ENCODE assay signal across 7 cellular contexts in the genomic region with DNA sequence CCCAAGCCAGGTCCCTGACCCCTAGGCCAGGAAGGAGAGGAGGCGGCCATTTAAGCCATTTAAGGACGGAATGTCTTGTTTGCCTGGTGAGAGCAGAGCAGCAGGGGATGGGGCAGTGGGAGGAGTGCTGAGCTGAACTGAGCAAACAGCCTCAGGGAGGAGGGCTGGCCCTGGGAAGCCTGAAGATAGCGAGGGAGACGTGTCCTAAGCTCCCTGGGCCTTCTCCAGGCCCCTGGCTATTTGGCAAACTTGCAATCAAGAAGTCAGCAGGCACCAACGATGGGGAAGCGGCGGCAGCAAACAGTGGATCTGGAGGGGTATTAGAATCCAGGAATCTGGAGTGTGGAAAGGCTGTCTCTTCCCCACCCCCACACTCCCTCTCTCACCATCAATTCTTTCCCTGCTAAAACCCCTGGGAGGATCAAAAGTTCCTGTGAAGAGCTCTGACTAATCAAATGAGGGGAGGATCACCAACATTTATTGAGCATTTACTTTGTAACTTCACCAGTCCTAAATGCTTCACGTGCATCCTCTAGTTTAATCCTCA. TPM values are rescaled to one million over a fixed set of nuclear protein-coding genes. Genes with fewer than 3 reads are reported as not detected.
DNase-seq lines count a peak whose midpoint lies in the region.

No MANE protein-coding gene starts in this region.

- 3% methylated on average over 6 of the region's 8 CpGs for WGBS in HUES64
- 16 to 52% (median 42%) methylated on average over 8 of the region's 8 CpGs for WGBS in adipose tissue, 3 donors

- H3K4me1 ChIP-seq in HUES64 (ENCODE audit: insufficient read depth, low read length) (peaks cover 85% of the 10 kb centered on the region), iPS-18a (ENCODE audit: control insufficient read depth, low read depth, low read length) (peaks cover 90% of the 10 kb centered on the region), subcutaneous abdominal adipose tissue (ENCODE audit: control insufficient read depth in 5 of 5, insufficient read depth in 5 of 5, low read length in 5 of 5) (peaks cover 57 to 99% (median 98%) of the 10 kb centered on the region in 5 donors)

- DNase-seq in OCI-M1 (lab: John Stamatoyannopoulos, UW): no peak
- DNase-seq in stimulated activated CD4-positive, alpha-beta T cell treated with anti-CD3 and anti-CD28 coated beads, Interleukin-2, amount 100 ng/mL, for 24 hours: no peak
- DNase-seq in DMS79 (lab: John Stamatoyannopoulos, UW): no peak

- H3K9ac ChIP-seq in HUES64 (ENCODE audit: low read depth, low read length): peak overlapping the region; percentile 63
- no peak overlapping the region for H3K9ac ChIP-seq in iPS-18a (ENCODE audit: low read length)
- H3K9ac ChIP-seq in subcutaneous abdominal adipose tissue (ENCODE audit: low read length in 5 of 5): peak overlapping the region; percentile 62 to 82 (median 66)

- H3K27me3 ChIP-seq in HUES64 (ENCODE audit: insufficient read depth, low read length) (no peaks in the 10 kb centered on the region), iPS-18a (ENCODE audit: control insufficient read depth, insufficient read depth, low read length) (no peaks in the 10 kb centered on the region), subcutaneous abdominal adipose tissue (ENCODE audit: control insufficient read depth in 5 of 5, insufficient read depth in 4 of 5, low read length in 5 of 5) (peaks cover 0 to 6% (median 0%) of the 10 kb centered on the region in 5 donors)

- peak overlapping the region; percentile 92 for H3K27ac ChIP-seq in HUES64 (ENCODE audit: low read depth, low read length)
- peak overlapping the region; percentile 87 for H3K27ac ChIP-seq in adipose tissue (ENCODE audit: low read depth, low read length)
- no peak overlapping the region for H3K27ac ChIP-seq in iPS-18a (ENCODE audit: low read length)
- H3K27ac ChIP-seq in subcutaneous abdominal adipose tissue (ENCODE audit: low read depth, low read length): peak overlapping the region; percentile 98

- H3K9me3 ChIP-seq in HUES64 (ENCODE audit: insufficient read depth, low read depth, low read length): no peaks in the 10 kb centered on the region
- H3K9me3 ChIP-seq in iPS-18a (ENCODE audit: control insufficient read depth, low read depth, low read length): no peaks in the 10 kb centered on the region
- no peaks in the 10 kb centered on the region for H3K9me3 ChIP-seq in subcutaneous abdominal adipose tissue (ENCODE audit: control insufficient read depth in 5 of 5, low read length in 5 of 5)

- no peaks in the 10 kb centered on the region for H3K36me3 ChIP-seq in HUES64 (ENCODE audit: insufficient read depth, low read length)
- H3K36me3 ChIP-seq in iPS-18a (ENCODE audit: control insufficient read depth, low read depth, low read length): no peaks in the 10 kb centered on the region
- H3K36me3 ChIP-seq in subcutaneous abdominal adipose tissue (ENCODE audit: control insufficient read depth in 5 of 5, insufficient read depth in 5 of 5, low read length in 5 of 5): peaks cover 0 to 6% (median 0%) of the 10 kb centered on the region in 5 donors

- H3K4me3 ChIP-seq in HUES64 (ENCODE audit: low read length) (peak overlapping the region; percentile 36), iPS-18a (ENCODE audit: low read length) (peak overlapping the region; percentile 36), subcutaneous abdominal adipose tissue (ENCODE audit: low read depth in 1 of 5, low read length in 5 of 5) (peak overlapping the region in 3 of 5 donors; percentile 15 to 39 (median 25))

RNA-seq across cellular contexts. Expression of gene BCL9L, which starts 8.8 kb away (rescaled TPM):
- 21.5 TPM for polyA plus RNA-seq in HUES64 (2013, experiment 1 of 2)
- polyA plus RNA-seq in HUES64 (2013, experiment 2 of 2): 21.7 TPM
- polyA plus RNA-seq in adipose tissue: 10 to 100 TPM; 13.9 to 28.9 (median 22.8) TPM

RNA-seq across cellular contexts. Expression of gene CXCR5, which starts 33.2 kb away (rescaled TPM):
- polyA plus RNA-seq in HUES64 (2013, experiment 1 of 2): not detected
- not detected for polyA plus RNA-seq in HUES64 (2013, experiment 2 of 2)
- under 1 TPM; 0.22 to 1.00 (median 0.46) TPM for polyA plus RNA-seq in adipose tissue

RNA-seq across cellular contexts. Expression of gene UPK2, which starts 39.2 kb away (rescaled TPM):
- polyA plus RNA-seq in HUES64 (2013, experiment 1 of 2): not detected
- not detected for polyA plus RNA-seq in HUES64 (2013, experiment 2 of 2)
- polyA plus RNA-seq in adipose tissue: under 1 TPM in 2 of 3 donors, not detected in 1; 0.14 to 0.16 TPM

RNA-seq across cellular contexts. Expression of gene FOXR1, which starts 54.6 kb away (rescaled TPM):
- polyA plus RNA-seq in HUES64 (2013, experiment 1 of 2): not detected
- not detected for polyA plus RNA-seq in HUES64 (2013, experiment 2 of 2)
- polyA plus RNA-seq in adipose tissue: not detected
